Comparison of ENCODE assay signal across 9 cellular contexts in the genomic region with DNA sequence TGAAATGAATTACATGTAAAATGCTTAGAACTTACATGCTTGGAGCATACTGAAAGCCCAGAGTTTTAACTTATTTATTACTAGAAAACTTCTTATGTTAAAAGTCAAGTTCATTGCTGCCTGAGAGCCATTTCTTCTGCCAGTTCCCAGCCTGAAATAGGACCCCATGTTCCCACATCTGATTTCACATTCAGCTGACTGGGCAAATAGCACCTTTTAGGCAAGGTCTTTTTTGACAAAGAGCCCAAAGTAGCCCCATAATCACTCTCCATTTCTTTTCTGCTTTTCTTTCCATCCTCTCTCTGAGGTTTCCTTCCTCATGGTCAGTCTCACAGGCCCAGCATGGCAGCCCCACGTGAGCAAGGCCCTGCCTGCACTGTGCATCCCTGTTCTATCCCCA. TPM values are rescaled to one million over a fixed set of nuclear protein-coding genes. Genes with fewer than 3 reads are reported as not detected.
A peak's percentile ranks its signal among the peaks of the same experiment; 100 is the strongest.
DNase-seq lines count a peak whose midpoint lies in the region; ATAC-seq and TF ChIP-seq lines count a peak whose summit lies in the region.
"Had no signal": no experiment of that assay in that cellular context is flagged by ENCODE, and none has a peak within 500 bp of the region (broad histone marks: within the 10 kb centered on the region; RNA-seq: fewer than 3 reads in every experiment).

No MANE protein-coding gene starts in this region.

- peaks cover 14% of the 10 kb centered on the region for H3K4me1 ChIP-seq in CD8-positive, alpha-beta memory T cell (ENCODE audit: insufficient read depth, low read length)
- peaks cover 24% of the 10 kb centered on the region for H3K4me1 ChIP-seq in Karpas-422 (ENCODE audit: low read length)
- H3K4me1 ChIP-seq in aorta (ENCODE audit: control insufficient read depth in 1 of 2, insufficient read depth in 2 of 2, low read length in 2 of 2) = no peaks in the 10 kb centered on the region

- no peaks in the 10 kb centered on the region for H3K9me3 ChIP-seq in CD8-positive, alpha-beta memory T cell (ENCODE audit: low read length)
- H3K9me3 ChIP-seq in Karpas-422 (ENCODE audit: low read length) = no peaks in the 10 kb centered on the region
- H3K9me3 ChIP-seq in aorta (ENCODE audit: control insufficient read depth, low read length) = no peaks in the 10 kb centered on the region

- peaks cover 41% of the 10 kb centered on the region for H3K79me2 ChIP-seq in Karpas-422 (ENCODE audit: low read length)

- peak overlapping the region in 7 of 8 donors; percentile 7 to 100 (median 86) for H3K27ac Mint-ChIP-seq in CD8-positive, alpha-beta memory T cell
- H3K27ac Mint-ChIP-seq in chondrocyte (ENCODE audit: unreplicated experiment) (peak overlapping the region; percentile 53), osteocyte (ENCODE audit: unreplicated experiment) (no peak overlapping the region)

- no peak overlapping the region for H3K27ac ChIP-seq in CD8-positive, alpha-beta memory T cell (ENCODE audit: low read depth, low read length)
- peak overlapping the region; percentile 42 for H3K27ac ChIP-seq in Karpas-422 (ENCODE audit: low read length)
- no peak overlapping the region for H3K27ac ChIP-seq in aorta (ENCODE audit: low read depth in 1 of 2, low read length in 2 of 2)

- CTCF ChIA-PET in CD8-positive, alpha-beta memory T cell (lab: Charles Lee) = interaction anchor here (1.3 to 9.4 kb wide), 7 partner anchors 17 to 437 kb away, joined by 3 to 119 read pairs (median 20); a partner anchor contains a TSS

- peaks cover 0 to 4% of the 10 kb centered on the region in 2 donors for H3K27me3 Mint-ChIP-seq in CD8-positive, alpha-beta memory T cell
- H3K27me3 Mint-ChIP-seq in chondrocyte (ENCODE audit: low read depth) (no peaks in the 10 kb centered on the region), osteocyte (ENCODE audit: unreplicated experiment) (no peaks in the 10 kb centered on the region)

- H3K4me3 Mint-ChIP-seq in CD8-positive, alpha-beta memory T cell = peak overlapping the region in 5 of 7 donors; percentile 47 to 100 (median 94)
- H3K4me3 Mint-ChIP-seq in chondrocyte (ENCODE audit: unreplicated experiment) = no peak overlapping the region
- H3K4me3 Mint-ChIP-seq in osteocyte (ENCODE audit: unreplicated experiment) = peak overlapping the region; percentile 100

- H2AFZ ChIP-seq in Karpas-422 (ENCODE audit: low read length) = no peak overlapping the region

- no peak for ATAC-seq in aorta (ENCODE audit: low FRiP score)

- peaks cover 22% of the 10 kb centered on the region for H3K36me3 ChIP-seq in CD8-positive, alpha-beta memory T cell (ENCODE audit: insufficient read depth, low read length)
- peaks cover 49% of the 10 kb centered on the region for H3K36me3 ChIP-seq in Karpas-422 (ENCODE audit: insufficient read depth, low read length)
- H3K36me3 ChIP-seq in aorta (ENCODE audit: control insufficient read depth in 1 of 2, insufficient read depth in 2 of 2, low read length in 1 of 2) = peaks cover 0 to 2% of the 10 kb centered on the region in 2 donors

- intact Hi-C loops in aorta (cut with DNase I) = loop anchor here (5.0 to 10.0 kb wide), 3 partner anchors 151 to 436 kb away; no protein-coding TSS in a partner anchor

- no peaks in the 10 kb centered on the region for H3K9me2 ChIP-seq in Karpas-422 (replicated peaks; ENCODE audit: insufficient read depth, low read length)

- WGBS in aorta, 2 donors = 65 to 69% methylated on average over 1 of the region's 1 CpG

- no peak overlapping the region for H3K4me2 ChIP-seq in Karpas-422 (ENCODE audit: low read depth, low read length, poor library complexity, severe bottlenecking)

- no peak overlapping the region for H3K4me3 ChIP-seq in CD8-positive, alpha-beta memory T cell (ENCODE audit: low read length)
- H3K4me3 ChIP-seq in Karpas-422 (ENCODE audit: low read length) (no peak overlapping the region), aorta (ENCODE audit: low read length in 2 of 2) (no peak overlapping the region)

- TF ChIP-seq CTCF in chondrocyte (IDR thresholded peaks at IDR 0.05) (no peak), osteocyte (IDR thresholded peaks at IDR 0.05) (no peak)

- H3K9ac ChIP-seq in Karpas-422 (ENCODE audit: low read length) = 0 out of 2 replicates have a peak overlapping the region, but pooled peaks have one; percentile 7

- peaks cover 13% of the 10 kb centered on the region; the same call in 1 of the 2 replicates for H4K20me1 ChIP-seq in Karpas-422 (ENCODE audit: insufficient read depth, low read depth, low read length)

- no peaks in the 10 kb centered on the region for H3K9me3 Mint-ChIP-seq in CD8-positive, alpha-beta memory T cell
- H3K9me3 Mint-ChIP-seq in chondrocyte (ENCODE audit: low read depth) (no peaks in the 10 kb centered on the region), osteocyte (ENCODE audit: unreplicated experiment) (no peaks in the 10 kb centered on the region)

- peaks cover 27 to 44% (median 39%) of the 10 kb centered on the region in 3 donors for H3K4me1 Mint-ChIP-seq in CD8-positive, alpha-beta memory T cell
- peaks cover 35% of the 10 kb centered on the region for H3K4me1 Mint-ChIP-seq in chondrocyte (ENCODE audit: low read depth)
- H3K4me1 Mint-ChIP-seq in osteocyte (ENCODE audit: unreplicated experiment) = peaks cover 31% of the 10 kb centered on the region

- H3K27me3 ChIP-seq in CD8-positive, alpha-beta memory T cell (ENCODE audit: insufficient read depth, low read length, poor library complexity, severe bottlenecking) = no peaks in the 10 kb centered on the region
- H3K27me3 ChIP-seq in Karpas-422 (ENCODE audit: low read length) = no peaks in the 10 kb centered on the region
- H3K27me3 ChIP-seq in aorta (ENCODE audit: control insufficient read depth in 1 of 2, insufficient read depth in 2 of 2, low read length in 1 of 2) = no peaks in the 10 kb centered on the region

- POLR2A ChIA-PET in CD8-positive, alpha-beta memory T cell (lab: Charles Lee) = interaction anchor here (0.9 kb wide), 1 partner anchor 14 kb away, joined by 4 read pairs; no protein-coding TSS in a partner anchor

- no peak for DNase-seq in CD8-positive, alpha-beta memory T cell
- DNase-seq in Karpas-422 (no peak), chondrocyte (ENCODE audit: low spot score) (no peak), osteocyte (ENCODE audit: extremely low spot score, unreplicated experiment) (no peak), NCI-H2171 treated with DMSO at 0.1 percent for 48 hours (lab: John Stamatoyannopoulos, UW) (no peak), aorta (no peak), T-helper 9 cell (no peak)
- DNase-seq: MV-4-11, NCI-H446 had no signal

- peaks cover 3 to 50% (median 11%) of the 10 kb centered on the region in 3 donors for H3K36me3 Mint-ChIP-seq in CD8-positive, alpha-beta memory T cell
- peaks cover 21% of the 10 kb centered on the region for H3K36me3 Mint-ChIP-seq in chondrocyte (ENCODE audit: low read depth)
- H3K36me3 Mint-ChIP-seq in osteocyte (ENCODE audit: unreplicated experiment) = peaks cover 15% of the 10 kb centered on the region

RNA-seq across cellular contexts. Expression of a gene that starts 1.1 kb away (rescaled TPM):
- 100 to 1,000 TPM; 266 to 293 TPM for total RNA-seq in CD8-positive, alpha-beta memory T cell
- polyA plus RNA-seq in CD8-positive, alpha-beta memory T cell = 800 TPM
- total RNA-seq in Karpas-422 (2014; rRNA removed; shearing (Covaris generic); ENCODE audit: low replicate concordance) = 240 and 483 TPM in 2 replicates
- total RNA-seq in chondrocyte = 219 to 248 TPM (median 226 TPM) in 3 replicates
- 194 and 221 TPM in 2 replicates for total RNA-seq in osteocyte
- total RNA-seq in aorta = 100 to 1,000 TPM; 154 to 155 TPM
- polyA plus RNA-seq in aorta = 100 to 1,000 TPM; 240 to 452 TPM

RNA-seq across cellular contexts. Expression of a gene that starts 16.8 kb away (rescaled TPM):
- total RNA-seq in CD8-positive, alpha-beta memory T cell = 10 to 100 TPM; 59.4 TPM
- 33.9 TPM for polyA plus RNA-seq in CD8-positive, alpha-beta memory T cell
- 28.0 and 32.8 TPM in 2 replicates for total RNA-seq in Karpas-422 (2014; rRNA removed; shearing (Covaris generic); ENCODE audit: low replicate concordance)
- total RNA-seq in chondrocyte (13.2 to 16.7 TPM (median 15.3 TPM) in 3 replicates), osteocyte (16.4 and 18.9 TPM in 2 replicates), aorta (10 to 100 TPM; 14.5 to 20.6 TPM)
- polyA plus RNA-seq in aorta = 10 to 100 TPM; 26.7 to 27.8 TPM

RNA-seq across cellular contexts. Expression of a gene that starts 17.4 kb away (rescaled TPM):
- 10 to 100 TPM; 43.2 to 44.0 TPM for total RNA-seq in CD8-positive, alpha-beta memory T cell
- polyA plus RNA-seq in CD8-positive, alpha-beta memory T cell = 9.8 TPM
- 59.9 and 62.7 TPM in 2 replicates for total RNA-seq in Karpas-422 (2014; rRNA removed; shearing (Covaris generic); ENCODE audit: low replicate concordance)
- total RNA-seq in chondrocyte (5.8 to 6.8 TPM (median 6.0 TPM) in 3 replicates), osteocyte (8.3 and 8.4 TPM in 2 replicates), aorta (1 to 10 TPM; 6.6 to 7.1 TPM)
- polyA plus RNA-seq in aorta = 10 to 100 TPM in 1 of 2 donors, 1 to 10 TPM in 1; 8.2 to 11.9 TPM

RNA-seq across cellular contexts. Expression of a gene that starts 47.8 kb away (rescaled TPM):
- total RNA-seq in CD8-positive, alpha-beta memory T cell = 10 to 100 TPM; 66.7 to 67.1 TPM
- polyA plus RNA-seq in CD8-positive, alpha-beta memory T cell = 26.9 TPM
- 42.3 and 62.1 TPM in 2 replicates for total RNA-seq in Karpas-422 (2014; rRNA removed; shearing (Covaris generic); ENCODE audit: low replicate concordance)
- total RNA-seq in chondrocyte (32.7 to 50.3 TPM (median 35.4 TPM) in 3 replicates), osteocyte (47.9 and 48.8 TPM in 2 replicates), aorta (10 to 100 TPM; 37.5 to 50.3 TPM)
- 10 to 100 TPM; 17.2 to 47.0 TPM for polyA plus RNA-seq in aorta

RNA-seq across cellular contexts. Expression of a gene that starts 50.6 kb away (rescaled TPM):
- total RNA-seq in CD8-positive, alpha-beta memory T cell = 10 to 100 TPM; 86.4 to 88.3 TPM
- 150 TPM for polyA plus RNA-seq in CD8-positive, alpha-beta memory T cell
- total RNA-seq in Karpas-422 (2014; rRNA removed; shearing (Covaris generic); ENCODE audit: low replicate concordance) = 74.6 and 103 TPM in 2 replicates
- 83.0 to 93.9 TPM (median 90.4 TPM) in 3 replicates for total RNA-seq in chondrocyte
- 73.5 and 75.8 TPM in 2 replicates for total RNA-seq in osteocyte
- 100 to 1,000 TPM in 1 of 2 donors, 10 to 100 TPM in 1; 99.6 to 122 TPM for total RNA-seq in aorta
- 100 to 1,000 TPM; 222 to 223 TPM for polyA plus RNA-seq in aorta
